Comparison of ENCODE assay signal across 1 cellular context in genomic region chr4:186191266-186192067, GRCh38.
TF ChIP-seq lines count a peak whose summit lies in the region.

CYP4V2 (plus strand) TSS chr4:186191567; CDS start chr4:186191824, 257 bp downstream.

TF ChIP-seq in GM12878, 131 proteins besides CTCF, POLR2A, EP300 and RAD21 (continued from another document):
- peak; percentile 87; the same call in 1 of the 2 replicates for TF ChIP-seq ASH2L (IDR thresholded peaks at IDR 0.05; ENCODE audit: borderline replicate concordance, low read depth)
- TF ChIP-seq SREBF1 (IDR thresholded peaks at IDR 0.05; ENCODE audit: low read length) = peak; percentile 20; the same call in 1 of the 2 replicates
- TF ChIP-seq, protein P1, sequence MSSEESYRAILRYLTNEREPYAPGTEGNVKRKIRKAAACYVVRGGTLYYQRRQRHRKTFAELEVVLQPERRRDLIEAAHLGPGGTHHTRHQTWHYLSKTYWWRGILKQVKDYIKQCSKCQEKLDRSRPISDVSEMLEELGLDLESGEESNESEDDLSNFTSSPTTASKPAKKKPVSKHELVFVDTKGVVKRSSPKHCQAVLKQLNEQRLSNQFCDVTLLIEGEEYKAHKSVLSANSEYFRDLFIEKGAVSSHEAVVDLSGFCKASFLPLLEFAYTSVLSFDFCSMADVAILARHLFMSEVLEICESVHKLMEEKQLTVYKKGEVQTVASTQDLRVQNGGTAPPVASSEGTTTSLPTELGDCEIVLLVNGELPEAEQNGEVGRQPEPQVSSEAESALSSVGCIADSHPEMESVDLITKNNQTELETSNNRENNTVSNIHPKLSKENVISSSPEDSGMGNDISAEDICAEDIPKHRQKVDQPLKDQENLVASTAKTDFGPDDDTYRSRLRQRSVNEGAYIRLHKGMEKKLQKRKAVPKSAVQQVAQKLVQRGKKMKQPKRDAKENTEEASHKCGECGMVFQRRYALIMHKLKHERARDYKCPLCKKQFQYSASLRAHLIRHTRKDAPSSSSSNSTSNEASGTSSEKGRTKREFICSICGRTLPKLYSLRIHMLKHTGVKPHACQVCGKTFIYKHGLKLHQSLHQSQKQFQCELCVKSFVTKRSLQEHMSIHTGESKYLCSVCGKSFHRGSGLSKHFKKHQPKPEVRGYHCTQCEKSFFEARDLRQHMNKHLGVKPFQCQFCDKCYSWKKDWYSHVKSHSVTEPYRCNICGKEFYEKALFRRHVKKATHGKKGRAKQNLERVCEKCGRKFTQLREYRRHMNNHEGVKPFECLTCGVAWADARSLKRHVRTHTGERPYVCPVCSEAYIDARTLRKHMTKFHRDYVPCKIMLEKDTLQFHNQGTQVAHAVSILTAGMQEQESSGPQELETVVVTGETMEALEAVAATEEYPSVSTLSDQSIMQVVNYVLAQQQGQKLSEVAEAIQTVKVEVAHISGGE (CRISPR knock-in tag; IDR thresholded peaks at IDR 0.05) = 0 out of 2 replicates have a peak, but pooled peaks have one; percentile 45
- peak; percentile 72 for TF ChIP-seq YY1 (IDR thresholded peaks at IDR 0.05; ENCODE audit: low read depth, low read length)
- TF ChIP-seq LARP7 (IDR thresholded peaks at IDR 0.05) = peak; percentile 94
- no peak for TF ChIP-seq ATF7 (IDR thresholded peaks at IDR 0.05; ENCODE audit: low read depth)
- TF ChIP-seq, protein P2, sequence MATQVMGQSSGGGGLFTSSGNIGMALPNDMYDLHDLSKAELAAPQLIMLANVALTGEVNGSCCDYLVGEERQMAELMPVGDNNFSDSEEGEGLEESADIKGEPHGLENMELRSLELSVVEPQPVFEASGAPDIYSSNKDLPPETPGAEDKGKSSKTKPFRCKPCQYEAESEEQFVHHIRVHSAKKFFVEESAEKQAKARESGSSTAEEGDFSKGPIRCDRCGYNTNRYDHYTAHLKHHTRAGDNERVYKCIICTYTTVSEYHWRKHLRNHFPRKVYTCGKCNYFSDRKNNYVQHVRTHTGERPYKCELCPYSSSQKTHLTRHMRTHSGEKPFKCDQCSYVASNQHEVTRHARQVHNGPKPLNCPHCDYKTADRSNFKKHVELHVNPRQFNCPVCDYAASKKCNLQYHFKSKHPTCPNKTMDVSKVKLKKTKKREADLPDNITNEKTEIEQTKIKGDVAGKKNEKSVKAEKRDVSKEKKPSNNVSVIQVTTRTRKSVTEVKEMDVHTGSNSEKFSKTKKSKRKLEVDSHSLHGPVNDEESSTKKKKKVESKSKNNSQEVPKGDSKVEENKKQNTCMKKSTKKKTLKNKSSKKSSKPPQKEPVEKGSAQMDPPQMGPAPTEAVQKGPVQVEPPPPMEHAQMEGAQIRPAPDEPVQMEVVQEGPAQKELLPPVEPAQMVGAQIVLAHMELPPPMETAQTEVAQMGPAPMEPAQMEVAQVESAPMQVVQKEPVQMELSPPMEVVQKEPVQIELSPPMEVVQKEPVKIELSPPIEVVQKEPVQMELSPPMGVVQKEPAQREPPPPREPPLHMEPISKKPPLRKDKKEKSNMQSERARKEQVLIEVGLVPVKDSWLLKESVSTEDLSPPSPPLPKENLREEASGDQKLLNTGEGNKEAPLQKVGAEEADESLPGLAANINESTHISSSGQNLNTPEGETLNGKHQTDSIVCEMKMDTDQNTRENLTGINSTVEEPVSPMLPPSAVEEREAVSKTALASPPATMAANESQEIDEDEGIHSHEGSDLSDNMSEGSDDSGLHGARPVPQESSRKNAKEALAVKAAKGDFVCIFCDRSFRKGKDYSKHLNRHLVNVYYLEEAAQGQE (IDR thresholded peaks at IDR 0.05; ENCODE audit: low read depth, low read length) = no peak
- TF ChIP-seq BRCA1 (IDR thresholded peaks at IDR 0.05; ENCODE audit: low read depth, low read length) = no peak
- TF ChIP-seq IKZF2 (IDR thresholded peaks at IDR 0.05) = peak; percentile 77 to 87
- TF ChIP-seq NFIC (IDR thresholded peaks at IDR 0.05; ENCODE audit: low read depth, low read length) = no peak
- TF ChIP-seq ZBED1 (IDR thresholded peaks at IDR 0.05; ENCODE audit: borderline replicate concordance) = no peak
- no peak for TF ChIP-seq CHD4 (IDR thresholded peaks at IDR 0.05)
- TF ChIP-seq SPI1 (IDR thresholded peaks at IDR 0.05; ENCODE audit: borderline replicate concordance, insufficient read depth, low read depth, low read length) = no peak
- TF ChIP-seq, protein P3, sequence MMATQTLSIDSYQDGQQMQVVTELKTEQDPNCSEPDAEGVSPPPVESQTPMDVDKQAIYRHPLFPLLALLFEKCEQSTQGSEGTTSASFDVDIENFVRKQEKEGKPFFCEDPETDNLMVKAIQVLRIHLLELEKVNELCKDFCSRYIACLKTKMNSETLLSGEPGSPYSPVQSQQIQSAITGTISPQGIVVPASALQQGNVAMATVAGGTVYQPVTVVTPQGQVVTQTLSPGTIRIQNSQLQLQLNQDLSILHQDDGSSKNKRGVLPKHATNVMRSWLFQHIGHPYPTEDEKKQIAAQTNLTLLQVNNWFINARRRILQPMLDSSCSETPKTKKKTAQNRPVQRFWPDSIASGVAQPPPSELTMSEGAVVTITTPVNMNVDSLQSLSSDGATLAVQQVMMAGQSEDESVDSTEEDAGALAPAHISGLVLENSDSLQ (IDR thresholded peaks at IDR 0.05) = no peak
- no peak for TF ChIP-seq YBX1 (IDR thresholded peaks at IDR 0.05)
